ENCODE assay signal across 3 cellular contexts in genomic region chr17:2699216-2699805, GRCh38. TPM values are rescaled to one million over a fixed set of nuclear protein-coding genes. Genes with fewer than 3 reads are reported as not detected.
"Had no signal": no experiment of that assay in that cellular context is flagged by ENCODE, and none has a peak within 500 bp of the region (broad histone marks: within the 10 kb centered on the region; RNA-seq: fewer than 3 reads in every experiment).

No MANE protein-coding gene starts in this region.

RNA-seq across cellular contexts. Expression of gene CCDC92B, which starts 50.1 kb away (rescaled TPM):
- total RNA-seq: activated B cell treated with CpG ODN at 0.5 μM for 24 hours; activated CD8-positive, alpha-beta memory T cell treated with anti-CD3 and anti-CD28 coated beads for 36 hours; IMR-90 had no signal
- polyA plus RNA-seq: IMR-90 had no signal
